In genomic region chr3:83706669-83707068, GRCh38 we compare ENCODE assay signal across 9 cellular contexts.
"Had no signal": no experiment of that assay in that cellular context is flagged by ENCODE, and none has a peak within 500 bp of the region (broad histone marks: within the 10 kb centered on the region; RNA-seq: fewer than 3 reads in every experiment).

No MANE protein-coding gene starts in this region.

- H3K9ac ChIP-seq: GM23248, KMS-11 had no signal

- DNase-seq: GM23248, GOT3, H7, HFFc6, KBM-7 had no signal

- H3K4me1 ChIP-seq: HAP-1 had no signal

- ATAC-seq: HCT116 had no signal

- H3K9me3 ChIP-seq: HAP-1 had no signal

- H2AFZ ChIP-seq: GM23248 had no signal

- H3K27ac ChIP-seq: GM23248, KMS-11 had no signal

- H3K36me3 ChIP-seq: HAP-1 had no signal

- H3K4me3 ChIP-seq: GM23248, HAP-1 had no signal

- FAIRE-seq: HTR-8/SVneo had no signal

- H3K4me2 ChIP-seq: KMS-11 had no signal
